11 cellular contexts compared by ENCODE assay signal in genomic region chr7:39686261-39686924, GRCh38.
A peak's percentile ranks its signal among the peaks of the same experiment; 100 is the strongest.
DNase-seq lines count a peak whose midpoint lies in the region; ATAC-seq and TF ChIP-seq lines count a peak whose summit lies in the region.
"Had no signal": no experiment of that assay in that cellular context is flagged by ENCODE, and none has a peak within 500 bp of the region (broad histone marks: within the 10 kb centered on the region; RNA-seq: fewer than 3 reads in every experiment).

No MANE protein-coding gene starts in this region.

- H3K27me3 ChIP-seq in testis: no peaks in the 10 kb centered on the region
- no peaks in the 10 kb centered on the region for H3K27me3 ChIP-seq in colonic mucosa

- H3K4me3 ChIP-seq in testis: no peak overlapping the region
- no peak overlapping the region for H3K4me3 ChIP-seq in colonic mucosa

- 90% methylated on average over 3 of the region's 3 CpGs for WGBS in testis, 2 donors

- ATAC-seq in GM18517 (IDR thresholded peaks at IDR 0.05; ENCODE audit: unreplicated experiment): peak; percentile 80
- peak; percentile 84 for ATAC-seq in GM21529 (IDR thresholded peaks at IDR 0.05; ENCODE audit: unreplicated experiment)
- ATAC-seq in HG03460 (IDR thresholded peaks at IDR 0.05; ENCODE audit: unreplicated experiment): peak; percentile 85
- no peak for ATAC-seq in HG03520 (IDR thresholded peaks at IDR 0.05; ENCODE audit: unreplicated experiment)

- no peak for TF ChIP-seq POLR2A in testis (IDR thresholded peaks at IDR 0.05)

- no peak overlapping the region for H3K9ac ChIP-seq in colonic mucosa (ENCODE audit: low read depth in 2 of 2, low read length in 2 of 2)

- H3K27ac ChIP-seq in testis (no peak overlapping the region), colonic mucosa (no peak overlapping the region)

- H3K4me1 ChIP-seq in testis (no peaks in the 10 kb centered on the region), colonic mucosa (peaks cover 4% of the 10 kb centered on the region)

- H3K9me3 ChIP-seq in testis: no peaks in the 10 kb centered on the region
- H3K9me3 ChIP-seq in colonic mucosa: no peaks in the 10 kb centered on the region

- TF ChIP-seq CTCF in testis (IDR thresholded peaks at IDR 0.05): no peak
- TF ChIP-seq CTCF in colonic mucosa (IDR thresholded peaks at IDR 0.05): no peak

- H3K36me3 ChIP-seq in testis (ENCODE audit: low read depth, missing control alignments) (no peaks in the 10 kb centered on the region), colonic mucosa (no peaks in the 10 kb centered on the region)

- DNase-seq in kidney tubule cell (ENCODE audit: low spot score) (peak; percentile 15), testis (no peak), colonic mucosa (no peak)
- no peak for DNase-seq in activated CD4-positive, alpha-beta T cell treated with anti-CD3 and anti-CD28 coated beads for 48 hours
- DNase-seq: NCI-H1436 treated with DMSO at 0.1 percent for 48 hours; SIG-M5; stimulated activated CD4-positive, alpha-beta T cell treated with anti-CD3 and anti-CD28 coated beads, Interleukin-4, amount 100 ng/mL, for 24 hours had no signal

- intact Hi-C loops in testis (cut with DNase I; ENCODE audit: low total_unique reads) (no loop called here), colonic mucosa (cut with DNase I) (no loop called here)
